Comparison of ENCODE assay signal across 33 cellular contexts in genomic region chr14:32014498-32014897, GRCh38.
"Had no signal": no experiment of that assay in that cellular context is flagged by ENCODE, and none has a peak within 500 bp of the region (broad histone marks: within the 10 kb centered on the region; RNA-seq: fewer than 3 reads in every experiment).

No MANE protein-coding gene starts in this region.

- DNase-seq: activated CD4-positive, alpha-beta memory T cell treated with anti-CD3 and anti-CD28 coated beads, Interleukin-2, amount 10 ng/mL, durations not matched to agents 7 days and 5 days; activated CD4-positive, alpha-beta T cell treated with anti-CD3 and anti-CD28 coated beads for 1 hour; activated CD4-positive, alpha-beta T cell treated with anti-CD3 and anti-CD28 coated beads for 48 hours; activated CD4-positive, CD25-positive, alpha-beta regulatory T cell; activated CD8-positive, alpha-beta memory T cell treated with anti-CD3 and anti-CD28 coated beads for 24 hours; activated CD8-positive, alpha-beta memory T cell treated with anti-CD3 and anti-CD28 coated beads, Interleukin-2, amount 10 ng/mL, durations not matched to agents 7 days and 5 days; activated CD8-positive, alpha-beta memory T cell treated with anti-CD3 and anti-CD28 coated beads, Interleukin-2, amount 50 U/mL, for 48 hours; activated effector memory CD4-positive, alpha-beta T cell treated with anti-CD3 and anti-CD28 coated beads, Interleukin-2, amount 50 U/mL, for 16 hours; activated naive CD4-positive, alpha-beta T cell; activated T-cell treated with anti-CD3 and anti-CD28 coated beads, Interleukin-2, amount 50 U/mL, for 48 hours; adrenal gland; body of pancreas; central memory CD4-positive, alpha-beta T cell; Kasumi-1; KG1; MG63; NCI-H1048; NCI-H1105 treated with DMSO at 0.1 percent for 48 hours; NCI-H1436; NCI-H1694; NCI-H1930; NCI-H2081 treated with DMSO at 0.1 percent for 48 hours; NCI-H345; NCI-H524 treated with DMSO at 0.1 percent for 48 hours; SHP77; SJCRH30; T1000; WERI-Rb-1 had no signal

- H3K36me3 ChIP-seq: adrenal gland, MG63, SJCRH30, WERI-Rb-1 had no signal

- H3K27me3 Mint-ChIP-seq: activated CD4-positive, alpha-beta memory T cell treated with anti-CD3 and anti-CD28 coated beads, Interleukin-2, amount 10 ng/mL, durations not matched to agents 7 days and 5 days; activated T-helper 17 cell treated with anti-CD3 and anti-CD28 coated beads, Interleukin-2, amount 50 U/mL, for 72 hours had no signal

- H3K9me3 ChIP-seq: adrenal gland, body of pancreas, MG63, SJCRH30 had no signal

- H3K4me3 Mint-ChIP-seq: activated CD4-positive, alpha-beta memory T cell treated with anti-CD3 and anti-CD28 coated beads, Interleukin-2, amount 10 ng/mL, durations not matched to agents 7 days and 5 days; activated CD8-positive, alpha-beta memory T cell treated with anti-CD3 and anti-CD28 coated beads, Interleukin-2, amount 10 ng/mL, durations not matched to agents 7 days and 5 days; activated naive CD4-positive, alpha-beta T cell treated with anti-CD3 and anti-CD28 coated beads, Interleukin-2, amount 50 U/mL, for 24 hours; activated T-helper 17 cell treated with anti-CD3 and anti-CD28 coated beads, Interleukin-2, amount 50 U/mL, for 72 hours had no signal

- H3K27me3 ChIP-seq: adrenal gland, body of pancreas, MG63, SJCRH30 had no signal

- H3K4me3 ChIP-seq: adrenal gland, body of pancreas, MG63, SJCRH30, SK-N-MC had no signal

- H3K4me1 Mint-ChIP-seq: activated CD4-positive, alpha-beta memory T cell treated with anti-CD3 and anti-CD28 coated beads, Interleukin-2, amount 10 ng/mL, durations not matched to agents 7 days and 5 days; activated CD8-positive, alpha-beta memory T cell treated with anti-CD3 and anti-CD28 coated beads, Interleukin-2, amount 10 ng/mL, durations not matched to agents 7 days and 5 days; activated naive CD4-positive, alpha-beta T cell treated with anti-CD3 and anti-CD28 coated beads, Interleukin-2, amount 50 U/mL, for 24 hours; activated T-helper 17 cell treated with anti-CD3 and anti-CD28 coated beads, Interleukin-2, amount 50 U/mL, for 72 hours had no signal

- H3K4me1 ChIP-seq: body of pancreas had no signal

- H3K27ac ChIP-seq: adrenal gland, body of pancreas, SJCRH30, SK-N-MC, WERI-Rb-1 had no signal

- H3K27ac Mint-ChIP-seq: activated CD4-positive, alpha-beta memory T cell treated with anti-CD3 and anti-CD28 coated beads, Interleukin-2, amount 10 ng/mL, durations not matched to agents 7 days and 5 days; activated CD8-positive, alpha-beta memory T cell treated with anti-CD3 and anti-CD28 coated beads, Interleukin-2, amount 10 ng/mL, durations not matched to agents 7 days and 5 days; activated naive CD4-positive, alpha-beta T cell treated with anti-CD3 and anti-CD28 coated beads, Interleukin-2, amount 50 U/mL, for 24 hours; activated T-helper 17 cell treated with anti-CD3 and anti-CD28 coated beads, Interleukin-2, amount 50 U/mL, for 72 hours had no signal

- H3K9me3 Mint-ChIP-seq: activated CD4-positive, alpha-beta memory T cell treated with anti-CD3 and anti-CD28 coated beads, Interleukin-2, amount 10 ng/mL, durations not matched to agents 7 days and 5 days; activated naive CD4-positive, alpha-beta T cell treated with anti-CD3 and anti-CD28 coated beads, Interleukin-2, amount 50 U/mL, for 24 hours; activated T-helper 17 cell treated with anti-CD3 and anti-CD28 coated beads, Interleukin-2, amount 50 U/mL, for 72 hours had no signal

- FAIRE-seq: astrocyte, bronchial epithelial cell had no signal

- H3K36me3 Mint-ChIP-seq: activated CD8-positive, alpha-beta memory T cell treated with anti-CD3 and anti-CD28 coated beads, Interleukin-2, amount 10 ng/mL, durations not matched to agents 7 days and 5 days; activated naive CD4-positive, alpha-beta T cell treated with anti-CD3 and anti-CD28 coated beads, Interleukin-2, amount 50 U/mL, for 24 hours had no signal
